In the genomic region with DNA sequence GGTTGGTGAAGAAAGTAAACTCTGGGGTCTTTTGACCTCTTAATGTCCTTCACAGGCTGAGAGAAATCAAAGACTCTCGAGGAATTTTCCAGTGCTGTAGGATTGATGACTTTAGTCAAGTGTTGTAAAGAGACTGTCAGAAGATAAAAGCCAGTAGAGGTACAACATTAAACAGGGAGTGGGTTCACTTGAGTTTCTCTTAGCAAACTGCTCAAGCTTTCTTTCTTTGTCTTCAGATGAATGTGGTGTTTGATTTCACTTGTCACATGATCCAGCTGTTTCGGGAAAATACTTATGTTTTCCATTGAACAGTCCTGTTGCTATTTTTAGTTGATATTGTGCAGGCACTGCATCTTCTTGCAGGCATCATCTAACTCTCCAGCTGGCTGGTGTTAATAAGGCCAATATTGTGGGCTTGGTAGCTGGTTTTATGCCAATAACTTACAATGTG, we compare ENCODE assay signal across 2 cellular contexts.
TF ChIP-seq lines count a peak whose summit lies in the region.

No MANE protein-coding gene starts in this region.

TF ChIP-seq in Ishikawa, 13 proteins besides CTCF, POLR2A, EP300 and RAD21 (continued from another document):
- no peak for TF ChIP-seq REST (IDR thresholded peaks at IDR 0.05; ENCODE audit: low read depth)

TF ChIP-seq in liver, 16 proteins besides CTCF, POLR2A, EP300 and RAD21 (continued from another document):
- TF ChIP-seq HNF4A (conservative IDR thresholded peaks at IDR 0.05) (no peak), HNF4G (IDR thresholded peaks at IDR 0.05) (no peak), NR2F2 (IDR thresholded peaks at IDR 0.05) (peak; percentile 43), FOXA2 (IDR thresholded peaks at IDR 0.05) (no peak)
